Comparison of ENCODE assay signal across 17 cellular contexts in genomic region chr17:80585880-80586279, GRCh38. TPM values are rescaled to one million over a fixed set of nuclear protein-coding genes. Genes with fewer than 3 reads are reported as not detected.
A peak's percentile ranks its signal among the peaks of the same experiment; 100 is the strongest.
DNase-seq lines count a peak whose midpoint lies in the region; ATAC-seq and TF ChIP-seq lines count a peak whose summit lies in the region.
"Had no signal": no experiment of that assay in that cellular context is flagged by ENCODE, and none has a peak within 500 bp of the region (broad histone marks: within the 10 kb centered on the region; RNA-seq: fewer than 3 reads in every experiment).

No MANE protein-coding gene starts in this region.

- H3K36me3 Mint-ChIP-seq in activated CD4-positive, alpha-beta T cell treated with anti-CD3 and anti-CD28 coated beads for 36 hours (ENCODE audit: low read depth) = peaks cover 8% of the 10 kb centered on the region
- H3K36me3 Mint-ChIP-seq in HFFc6 (ENCODE audit: low read depth) = no peaks in the 10 kb centered on the region
- peaks cover 5% of the 10 kb centered on the region for H3K36me3 Mint-ChIP-seq in activated CD8-positive, alpha-beta T cell treated with anti-CD3 and anti-CD28 coated beads for 36 hours (ENCODE audit: low read depth)
- H3K36me3 Mint-ChIP-seq in naive thymus-derived CD8-positive, alpha-beta T cell = peaks cover 0 to 17% (median 3%) of the 10 kb centered on the region in 3 donors
- H3K36me3 Mint-ChIP-seq: natural killer cell treated with Interleukin-12 subunit alpha and Interleukin-12 subunit beta and Interleukin-15 and Interleukin-18, amount 100 ng/mL, for 72 hours had no signal

- H3K27me3 Mint-ChIP-seq in activated CD4-positive, alpha-beta T cell treated with anti-CD3 and anti-CD28 coated beads for 36 hours = no peaks in the 10 kb centered on the region
- no peaks in the 10 kb centered on the region; the same call in 1 of the 2 replicates for H3K27me3 Mint-ChIP-seq in HFFc6 (ENCODE audit: insufficient read depth)
- H3K27me3 Mint-ChIP-seq in activated CD8-positive, alpha-beta T cell treated with anti-CD3 and anti-CD28 coated beads for 36 hours = no peaks in the 10 kb centered on the region
- no peaks in the 10 kb centered on the region for H3K27me3 Mint-ChIP-seq in naive thymus-derived CD8-positive, alpha-beta T cell
- H3K27me3 Mint-ChIP-seq: natural killer cell treated with Interleukin-12 subunit alpha and Interleukin-12 subunit beta and Interleukin-15 and Interleukin-18, amount 100 ng/mL, for 72 hours; T-cell had no signal

- peaks cover 50% of the 10 kb centered on the region for H3K4me1 Mint-ChIP-seq in activated CD4-positive, alpha-beta T cell treated with anti-CD3 and anti-CD28 coated beads for 36 hours
- H3K4me1 Mint-ChIP-seq in HFFc6 (ENCODE audit: low read depth) = peaks cover 59% of the 10 kb centered on the region
- H3K4me1 Mint-ChIP-seq in activated CD8-positive, alpha-beta T cell treated with anti-CD3 and anti-CD28 coated beads for 36 hours (ENCODE audit: low read depth) = peaks cover 52% of the 10 kb centered on the region
- peaks cover 29 to 59% (median 47%) of the 10 kb centered on the region in 4 donors for H3K4me1 Mint-ChIP-seq in naive thymus-derived CD8-positive, alpha-beta T cell

- peaks cover 0 to 10% (median 6%) of the 10 kb centered on the region in 4 donors for H3K4me1 ChIP-seq in sigmoid colon

- no peak for TF ChIP-seq POLR2A in sigmoid colon (IDR thresholded peaks at IDR 0.05)

- H3K27me3 ChIP-seq in sigmoid colon = no peaks in the 10 kb centered on the region

- peak overlapping the region; percentile 80 for H3K27ac Mint-ChIP-seq in activated CD4-positive, alpha-beta T cell treated with anti-CD3 and anti-CD28 coated beads for 36 hours
- peak overlapping the region; percentile 95 for H3K27ac Mint-ChIP-seq in HFFc6
- H3K27ac Mint-ChIP-seq in activated CD8-positive, alpha-beta T cell treated with anti-CD3 and anti-CD28 coated beads for 36 hours = peak overlapping the region; percentile 67
- H3K27ac Mint-ChIP-seq in naive thymus-derived CD8-positive, alpha-beta T cell = peak overlapping the region in 7 of 10 donors; percentile 63 to 85 (median 81)
- H3K27ac Mint-ChIP-seq: natural killer cell treated with Interleukin-12 subunit alpha and Interleukin-12 subunit beta and Interleukin-15 and Interleukin-18, amount 100 ng/mL, for 72 hours had no signal

- no peak for ATAC-seq in activated CD4-positive, alpha-beta T cell treated with anti-CD3 and anti-CD28 coated beads for 36 hours
- no peak for ATAC-seq in activated CD8-positive, alpha-beta T cell treated with anti-CD3 and anti-CD28 coated beads for 36 hours
- peak in 1 of 2 donors; percentile 32 for ATAC-seq in naive thymus-derived CD8-positive, alpha-beta T cell
- ATAC-seq: natural killer cell treated with Interleukin-12 subunit alpha and Interleukin-12 subunit beta and Interleukin-15 and Interleukin-18, amount 100 ng/mL, for 72 hours; T-cell had no signal

- H3K9me3 ChIP-seq in sigmoid colon = no peaks in the 10 kb centered on the region

- no peak overlapping the region for H3K4me3 Mint-ChIP-seq in activated CD4-positive, alpha-beta T cell treated with anti-CD3 and anti-CD28 coated beads for 36 hours
- H3K4me3 Mint-ChIP-seq in HFFc6 = peak overlapping the region; percentile 82; the same call in 1 of the 2 replicates
- H3K4me3 Mint-ChIP-seq in activated CD8-positive, alpha-beta T cell treated with anti-CD3 and anti-CD28 coated beads for 36 hours = peak overlapping the region; percentile 20
- H3K4me3 Mint-ChIP-seq in naive thymus-derived CD8-positive, alpha-beta T cell = peak overlapping the region in 8 of 10 donors; percentile 8 to 64 (median 28)
- H3K4me3 Mint-ChIP-seq: natural killer cell treated with Interleukin-12 subunit alpha and Interleukin-12 subunit beta and Interleukin-15 and Interleukin-18, amount 100 ng/mL, for 72 hours had no signal

- TF ChIP-seq CTCF in HFFc6 (IDR thresholded peaks at IDR 0.05) (no peak), sigmoid colon (IDR thresholded peaks at IDR 0.05) (no peak), GM13976 (IDR thresholded peaks at IDR 0.05; ENCODE audit: borderline replicate concordance, control extremely low read depth, extremely low read depth, insufficient read depth, missing control alignments) (no peak)
- TF ChIP-seq CTCF in activated CD8-positive, alpha-beta T cell treated with anti-CD3 and anti-CD28 coated beads for 36 hours (IDR thresholded peaks at IDR 0.05) = no peak

- DNase-seq in activated CD4-positive, alpha-beta T cell treated with anti-CD3 and anti-CD28 coated beads for 36 hours = no peak
- DNase-seq in activated CD4-positive, alpha-beta T cell treated with anti-CD3 and anti-CD28 coated beads for 1 hour = no peak
- DNase-seq in HFFc6 (no peak), sigmoid colon (no peak), NCI-H226 (no peak), GM13976 (ENCODE audit: low spot score) (no peak)
- DNase-seq in activated CD8-positive, alpha-beta T cell treated with anti-CD3 and anti-CD28 coated beads for 36 hours = no peak
- no peak for DNase-seq in naive thymus-derived CD8-positive, alpha-beta T cell
- DNase-seq: activated CD4-positive, CD25-positive, alpha-beta regulatory T cell; head of caudate nucleus; KBM-7; mammary epithelial cell; NCI-H1417; NCI-H774; stimulated activated CD4-positive, alpha-beta T cell treated with anti-CD3 and anti-CD28 coated beads, Interleukin-15, amount 100 ng/mL, for 24 hours; T-cell had no signal

- no peak overlapping the region for H3K27ac ChIP-seq in sigmoid colon

- no peaks in the 10 kb centered on the region for H3K36me3 ChIP-seq in sigmoid colon

- intact Hi-C loops in activated CD4-positive, alpha-beta T cell treated with anti-CD3 and anti-CD28 coated beads for 36 hours (cut with DNase I, micrococcal nuclease) = no loop called here
- intact Hi-C loops in activated CD8-positive, alpha-beta T cell treated with anti-CD3 and anti-CD28 coated beads for 36 hours (cut with micrococcal nuclease) = no loop called here
- intact Hi-C loops in sigmoid colon (cut with DNase I) = no loop called here

- CTCF ChIA-PET in activated CD4-positive, alpha-beta T cell treated with anti-CD3 and anti-CD28 coated beads for 36 hours (lab: Charles Lee) = no interaction called here
- CTCF ChIA-PET in activated CD8-positive, alpha-beta T cell treated with anti-CD3 and anti-CD28 coated beads for 36 hours (lab: Charles Lee) = interaction anchor here (3.1 kb wide), 1 partner anchor 10 kb away, joined by 19 read pairs; no protein-coding TSS in a partner anchor

- WGBS in sigmoid colon, 2 donors = 90% methylated on average over 9 of the region's 9 CpGs

- TF ChIP-seq EP300 in sigmoid colon (IDR thresholded peaks at IDR 0.05) = no peak

- H3K4me3 ChIP-seq in sigmoid colon = no peak overlapping the region

- in situ Hi-C loops in GM13976 (cut with MboI; ENCODE audit: low sequenced_read_pairs, unreplicated experiment) = no loop called here

- H3K9me3 Mint-ChIP-seq in activated CD4-positive, alpha-beta T cell treated with anti-CD3 and anti-CD28 coated beads for 36 hours (ENCODE audit: low read depth) = no peaks in the 10 kb centered on the region
- no peaks in the 10 kb centered on the region for H3K9me3 Mint-ChIP-seq in HFFc6
- no peaks in the 10 kb centered on the region for H3K9me3 Mint-ChIP-seq in activated CD8-positive, alpha-beta T cell treated with anti-CD3 and anti-CD28 coated beads for 36 hours
- no peaks in the 10 kb centered on the region for H3K9me3 Mint-ChIP-seq in naive thymus-derived CD8-positive, alpha-beta T cell
- H3K9me3 Mint-ChIP-seq: natural killer cell treated with Interleukin-12 subunit alpha and Interleukin-12 subunit beta and Interleukin-15 and Interleukin-18, amount 100 ng/mL, for 72 hours; T-cell had no signal

- POLR2A ChIA-PET in activated CD4-positive, alpha-beta T cell treated with anti-CD3 and anti-CD28 coated beads for 36 hours (lab: Charles Lee) = no interaction called here
- POLR2A ChIA-PET in activated CD8-positive, alpha-beta T cell treated with anti-CD3 and anti-CD28 coated beads for 36 hours (lab: Charles Lee) = interaction anchor here (1.0 to 1.9 kb wide), 2 partner anchors 10 to 12 kb away, joined by 3 to 6 read pairs; no protein-coding TSS in a partner anchor
- POLR2A ChIA-PET in naive thymus-derived CD8-positive, alpha-beta T cell (lab: Charles Lee) = no interaction called here

RNA-seq across cellular contexts. Expression of gene RPTOR, which starts 41.2 kb away (rescaled TPM):
- total RNA-seq in activated CD4-positive, alpha-beta T cell treated with anti-CD3 and anti-CD28 coated beads for 36 hours = 10 to 100 TPM; 48.6 to 58.1 TPM
- total RNA-seq in HFFc6 (2021; fragmentation: NEBNext Ultra II Directional; extraction: Animal tissue kit (Norgen Biotek cat#: 25700)) = 10 to 100 TPM; 34.4 to 39.2 (median 35.5) TPM
- 10 to 100 TPM; 45.3 to 49.1 TPM for total RNA-seq in activated CD8-positive, alpha-beta T cell treated with anti-CD3 and anti-CD28 coated beads for 36 hours
- 10 to 100 TPM; 53.5 to 53.9 TPM for total RNA-seq in naive thymus-derived CD8-positive, alpha-beta T cell
- polyA plus RNA-seq in naive thymus-derived CD8-positive, alpha-beta T cell = 10 to 100 TPM in 1 of 3 donors, 1 to 10 TPM in 2; 5.3 to 10.2 (median 5.5) TPM
- total RNA-seq in sigmoid colon = 10 to 100 TPM; 22.9 to 68.7 (median 35.0) TPM
- polyA plus RNA-seq in sigmoid colon = 10 to 100 TPM in 1 of 3 donors, 1 to 10 TPM in 2; 3.7 to 20.6 (median 9.0) TPM
